In genomic region chr9:96087669-96088299, GRCh38 we compare ENCODE assay signal across 14 cellular contexts.
DNase-seq lines count a peak whose midpoint lies in the region; ATAC-seq and TF ChIP-seq lines count a peak whose summit lies in the region.
"Had no signal": no experiment of that assay in that cellular context is flagged by ENCODE, and none has a peak within 500 bp of the region (broad histone marks: within the 10 kb centered on the region; RNA-seq: fewer than 3 reads in every experiment).

No MANE protein-coding gene starts in this region.

- no peak overlapping the region for H4K8ac ChIP-seq in mesendoderm (ENCODE audit: low read depth, low read length)

- H3K56ac ChIP-seq in mesendoderm (ENCODE audit: low read length), result peak overlapping the region; percentile 45

- in situ Hi-C loops in ACHN (cut with HindIII; ENCODE audit: low pct_ligation_motif_present, low pct_unique_long_range_greater_than_20kb, low sequenced_read_pairs), result no loop called here

- H3K79me2 ChIP-seq in mesendoderm (ENCODE audit: control insufficient read depth, insufficient read depth, low read length), result no peaks in the 10 kb centered on the region

- no peak for TF ChIP-seq CTCF in VCaP (conservative IDR thresholded peaks at IDR 0.05)

- H3K9ac ChIP-seq in mesendoderm (ENCODE audit: low read length), result no peak overlapping the region

- H3K23ac ChIP-seq in mesendoderm (ENCODE audit: low read length), result no peak overlapping the region

- no peaks in the 10 kb centered on the region for H3K4me1 Mint-ChIP-seq in activated CD4-positive, alpha-beta memory T cell treated with anti-CD3 and anti-CD28 coated beads for 36 hours (ENCODE audit: low read depth)
- H3K4me1 Mint-ChIP-seq: activated naive CD4-positive, alpha-beta T cell treated with anti-CD3 and anti-CD28 coated beads, Interleukin-2, amount 50 U/mL, for 24 hours; B cell had no signal

- H3K36me3 ChIP-seq in mesendoderm (ENCODE audit: control insufficient read depth, insufficient read depth, low read length), result no peaks in the 10 kb centered on the region
- H3K36me3 ChIP-seq: transverse colon had no signal

- no peak overlapping the region for H2BK15ac ChIP-seq in mesendoderm (replicated peaks; ENCODE audit: low read depth)

- H3K4me3 Mint-ChIP-seq in activated CD4-positive, alpha-beta memory T cell treated with anti-CD3 and anti-CD28 coated beads for 36 hours, result no peak overlapping the region
- H3K4me3 Mint-ChIP-seq: activated naive CD4-positive, alpha-beta T cell treated with anti-CD3 and anti-CD28 coated beads, Interleukin-2, amount 50 U/mL, for 24 hours; B cell had no signal

- DNase-seq in COR-L47 (lab: John Stamatoyannopoulos, UW), result peak; percentile 65
- DNase-seq in HuH-7.5 (ENCODE audit: low spot score), result peak; percentile 51
- peak; percentile 97 for DNase-seq in mesendoderm
- no peak for DNase-seq in activated CD4-positive, alpha-beta memory T cell treated with anti-CD3 and anti-CD28 coated beads for 36 hours
- DNase-seq in ACHN, result no peak
- DNase-seq: NCI-H1048, transverse colon had no signal

- intact Hi-C loops in activated CD4-positive, alpha-beta memory T cell treated with anti-CD3 and anti-CD28 coated beads for 36 hours (cut with micrococcal nuclease), result no loop called here

- no peaks in the 10 kb centered on the region for H3K79me1 ChIP-seq in mesendoderm (ENCODE audit: low read length)

- H3K4me3 ChIP-seq in mesendoderm (ENCODE audit: low read length), result no peak overlapping the region
- H3K4me3 ChIP-seq: GM12878, SK-N-MC, transverse colon had no signal

- POLR2A ChIA-PET in activated CD4-positive, alpha-beta memory T cell treated with anti-CD3 and anti-CD28 coated beads for 36 hours (lab: Charles Lee), result no interaction called here

- peak overlapping the region; percentile 62 for H2BK120ac ChIP-seq in mesendoderm (ENCODE audit: low read depth, low read length)

- no peak overlapping the region for H3K4ac ChIP-seq in mesendoderm (ENCODE audit: low read depth, low read length)

- no peak overlapping the region for H4K5ac ChIP-seq in mesendoderm (ENCODE audit: low read length)

- H3K4me2 ChIP-seq in mesendoderm (ENCODE audit: low read length), result no peak overlapping the region

- WGBS in mesendoderm (ENCODE audit: extremely low coverage, insufficient coverage, low lambda C conversion rate), result no CpG with 5 or more reads among the region's 10 CpGs

- H3K4me1 ChIP-seq in mesendoderm (ENCODE audit: control insufficient read depth, low read depth, low read length), result peaks cover 12% of the 10 kb centered on the region

- peak overlapping the region; percentile 97 for H2BK5ac ChIP-seq in mesendoderm (ENCODE audit: low read length)

- H3K27me3 ChIP-seq in mesendoderm (ENCODE audit: insufficient read depth, low read length, poor library complexity), result no peaks in the 10 kb centered on the region

- H2AK5ac ChIP-seq in mesendoderm (ENCODE audit: low read length), result no peak overlapping the region

- peak overlapping the region; percentile 32 for H3K18ac ChIP-seq in mesendoderm (ENCODE audit: low read length)

- H3K9me3 Mint-ChIP-seq in activated CD4-positive, alpha-beta memory T cell treated with anti-CD3 and anti-CD28 coated beads for 36 hours, result no peaks in the 10 kb centered on the region
- H3K9me3 Mint-ChIP-seq: activated naive CD4-positive, alpha-beta T cell treated with anti-CD3 and anti-CD28 coated beads, Interleukin-2, amount 50 U/mL, for 24 hours had no signal

- H3K36me3 Mint-ChIP-seq in activated CD4-positive, alpha-beta memory T cell treated with anti-CD3 and anti-CD28 coated beads for 36 hours, result no peaks in the 10 kb centered on the region
- H3K36me3 Mint-ChIP-seq: activated naive CD4-positive, alpha-beta T cell treated with anti-CD3 and anti-CD28 coated beads, Interleukin-2, amount 50 U/mL, for 24 hours had no signal

- no peak overlapping the region for H3K27ac Mint-ChIP-seq in activated CD4-positive, alpha-beta memory T cell treated with anti-CD3 and anti-CD28 coated beads for 36 hours
- H3K27ac Mint-ChIP-seq: activated naive CD4-positive, alpha-beta T cell treated with anti-CD3 and anti-CD28 coated beads, Interleukin-2, amount 50 U/mL, for 24 hours; B cell had no signal

- CTCF ChIA-PET in activated CD4-positive, alpha-beta memory T cell treated with anti-CD3 and anti-CD28 coated beads for 36 hours (lab: Charles Lee), result no interaction called here

- H3K27ac ChIP-seq in VCaP, result peak overlapping the region; percentile 49
- H3K27ac ChIP-seq in mesendoderm (ENCODE audit: low read depth, low read length), result peak overlapping the region; percentile 91
- H3K27ac ChIP-seq: SK-N-MC, transverse colon had no signal

- peaks cover 12% of the 10 kb centered on the region for H3K27me3 Mint-ChIP-seq in activated CD4-positive, alpha-beta memory T cell treated with anti-CD3 and anti-CD28 coated beads for 36 hours

- ATAC-seq in GM18861 (IDR thresholded peaks at IDR 0.05; ENCODE audit: unreplicated experiment) (no peak), GM18907 (IDR thresholded peaks at IDR 0.05; ENCODE audit: unreplicated experiment) (no peak)
- ATAC-seq: GM12878 had no signal

Comparison
In these comparisons a context has a peak if more than half of its experiments do, and no peak if none do; other contexts are left out.
1. DNase-seq: peak in COR-L47 (single experiment), HuH-7.5 (single experiment) and mesendoderm (single experiment); none in activated CD4-positive, alpha-beta memory T cell treated with anti-CD3 and anti-CD28 coated beads for 36 hours (single experiment) and ACHN (single experiment).